8 cellular contexts compared by ENCODE assay signal in the genomic region with DNA sequence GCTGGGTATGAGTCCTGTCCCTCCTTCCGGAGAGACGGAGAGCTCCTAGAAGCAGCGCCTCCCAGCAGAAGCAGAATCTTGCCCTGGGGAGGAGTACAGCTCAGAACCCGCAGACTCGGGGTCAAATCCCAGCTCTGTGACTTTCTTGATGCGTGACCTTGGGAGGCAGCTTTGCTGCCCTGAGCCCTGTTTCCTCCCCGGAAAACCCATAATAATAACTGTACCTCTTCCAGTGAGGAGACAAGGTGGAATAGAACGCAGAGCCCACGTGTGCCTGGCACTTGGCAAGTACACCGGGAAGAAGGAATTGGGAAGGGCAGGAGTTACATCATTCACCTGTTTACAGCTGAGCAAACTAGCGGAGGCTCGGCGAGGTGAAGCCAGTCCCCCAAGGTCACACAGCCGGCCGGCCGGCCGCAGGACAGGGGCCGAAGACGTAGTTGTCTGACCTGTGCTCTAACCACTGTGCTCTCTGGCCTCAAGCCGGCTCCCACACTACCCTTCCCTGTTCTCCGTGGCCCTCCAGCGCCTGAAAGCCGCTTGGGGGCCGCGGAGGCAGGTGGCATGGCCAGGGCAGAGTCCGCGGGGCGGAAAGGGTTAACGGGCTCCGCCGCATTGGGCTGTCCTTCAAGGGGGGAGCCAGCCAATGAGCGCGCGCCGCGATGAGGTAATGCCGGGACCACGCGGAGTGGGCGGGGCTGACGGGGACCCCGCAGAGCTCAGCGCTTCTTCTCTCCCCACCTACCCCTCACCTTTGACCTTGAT.
DNase-seq lines count a peak whose midpoint lies in the region; ATAC-seq and TF ChIP-seq lines count a peak whose summit lies in the region.

No MANE protein-coding gene starts in this region.

- peaks cover 42% of the 10 kb centered on the region for H3K4me1 Mint-ChIP-seq in activated CD4-positive, alpha-beta memory T cell treated with anti-CD3 and anti-CD28 coated beads, Interleukin-2, amount 10 ng/mL, durations not matched to agents 7 days and 5 days

- H3K4me2 ChIP-seq in HCT116 (ENCODE audit: low read length): peak overlapping the region; percentile 89

- peaks cover 19% of the 10 kb centered on the region for H3K36me3 Mint-ChIP-seq in activated CD4-positive, alpha-beta memory T cell treated with anti-CD3 and anti-CD28 coated beads, Interleukin-2, amount 10 ng/mL, durations not matched to agents 7 days and 5 days (ENCODE audit: low read depth)

- H3K36me3 ChIP-seq in HCT116 (ENCODE audit: control insufficient read depth in 1 of 2, insufficient read depth in 2 of 2, low read length in 2 of 2): no peaks in the 10 kb centered on the region

- POLR2A ChIA-PET in HCT116 (lab: Charles Lee): interaction anchor here (0.8 to 5.4 kb wide), 26 partner anchors 10 to 356 kb away, joined by 3 to 34 read pairs (median 4); a partner anchor contains a TSS
- POLR2A ChIA-PET in activated CD4-positive, alpha-beta memory T cell treated with anti-CD3 and anti-CD28 coated beads, Interleukin-2, amount 10 ng/mL, durations not matched to agents 7 days and 5 days (lab: Charles Lee): interaction anchor here (1.0 to 3.7 kb wide), 12 partner anchors 10 to 356 kb away, joined by 3 to 16 read pairs (median 4); no protein-coding TSS in a partner anchor

- intact Hi-C loops in HCT116 (cut with micrococcal nuclease): no loop called here

- H3K79me2 ChIP-seq in HCT116 (ENCODE audit: insufficient read depth, low read length): peaks cover 47% of the 10 kb centered on the region

- H3K9me3 ChIP-seq in HCT116 (ENCODE audit: control insufficient read depth in 1 of 2, insufficient read depth in 1 of 2, low read depth in 1 of 2, low read length in 2 of 2): no peaks in the 10 kb centered on the region

- TF ChIP-seq POLR2A in HCT116 (IDR thresholded peaks at IDR 0.05; ENCODE audit: borderline replicate concordance, extremely low read depth, insufficient read depth, insufficient read length): no peak

- TSS peak; percentile 91 for BruUV-seq in HCT116 (replicated peaks; lab: Mats Ljungman, UMichigan)

- H3K27me3 Mint-ChIP-seq in activated CD4-positive, alpha-beta memory T cell treated with anti-CD3 and anti-CD28 coated beads, Interleukin-2, amount 10 ng/mL, durations not matched to agents 7 days and 5 days: no peaks in the 10 kb centered on the region

- no peak for TF ChIP-seq RAD21 in HCT116 (IDR thresholded peaks at IDR 0.05; ENCODE audit: low read depth)

- RAD21 ChIA-PET in HCT116 (lab: Charles Lee; ENCODE audit: low non-redundant PET in 1 of 2, low total read pairs in 2 of 2, uncharacterized antibody in 2 of 2, unreplicated experiment in 2 of 2): interaction anchor here (0.7 to 2.6 kb wide), 6 partner anchors 10 to 218 kb away, joined by 3 to 9 read pairs (median 4); no protein-coding TSS in a partner anchor

- DNase-seq in AG10803 (ENCODE audit: low read depth) (peak; percentile 80), HCT116 (ENCODE audit: low read depth, low spot score) (peak; percentile 82), NCI-H524 treated with DMSO at 0.1 percent for 48 hours (lab: John Stamatoyannopoulos, UW) (peak; percentile 43), dermis blood vessel endothelial cell (peak; percentile 92), left lobe of liver (ENCODE audit: low spot score) (peak; percentile 98)
- DNase-seq in activated CD4-positive, alpha-beta memory T cell treated with anti-CD3 and anti-CD28 coated beads, Interleukin-2, amount 10 ng/mL, durations not matched to agents 7 days and 5 days: peak; percentile 88
- peak; percentile 59 to 83 (median 81) for DNase-seq in stimulated activated CD4-positive, alpha-beta T cell treated with anti-CD3 and anti-CD28 coated beads, Interleukin-1b, Interleukin-23, amount 100 ng/mL, for 24 hours (ENCODE audit: low read depth in 4 of 4, low spot score in 1 of 4)

- no peaks in the 10 kb centered on the region for H3K9me2 ChIP-seq in HCT116 (ENCODE audit: insufficient read depth)

- H3K27ac Mint-ChIP-seq in activated CD4-positive, alpha-beta memory T cell treated with anti-CD3 and anti-CD28 coated beads, Interleukin-2, amount 10 ng/mL, durations not matched to agents 7 days and 5 days: peak overlapping the region; percentile 63

- H3K27me3 ChIP-seq in HCT116 (ENCODE audit: insufficient read depth, low read length): no peaks in the 10 kb centered on the region

- H3K9ac ChIP-seq in HCT116 (ENCODE audit: low read length): peak overlapping the region; percentile 81

- no peaks in the 10 kb centered on the region for H3K9me3 Mint-ChIP-seq in activated CD4-positive, alpha-beta memory T cell treated with anti-CD3 and anti-CD28 coated beads, Interleukin-2, amount 10 ng/mL, durations not matched to agents 7 days and 5 days

- no peak for TF ChIP-seq CTCF in AG10803 (conservative IDR thresholded peaks at IDR 0.05; ENCODE audit: low read length)
- TF ChIP-seq CTCF in HCT116 (IDR thresholded peaks at IDR 0.05 in 2 of 3, conservative IDR thresholded peaks at IDR 0.05 in 1 of 3; ENCODE audit: borderline replicate concordance in 1 of 3, insufficient read depth in 1 of 3, low read depth in 2 of 3, low read length in 2 of 3): no peak

- H3K4me3 Mint-ChIP-seq in activated CD4-positive, alpha-beta memory T cell treated with anti-CD3 and anti-CD28 coated beads, Interleukin-2, amount 10 ng/mL, durations not matched to agents 7 days and 5 days: peak overlapping the region; percentile 78

- H4K20me1 ChIP-seq in HCT116 (ENCODE audit: insufficient read depth): no peaks in the 10 kb centered on the region

- H3K27ac ChIP-seq in HCT116 (ENCODE audit: low read depth, low read length): peak overlapping the region; percentile 100

- no peak overlapping the region for H2AFZ ChIP-seq in HCT116 (ENCODE audit: low read depth, low read length, poor library complexity, severe bottlenecking)

- peak; percentile 71 for ATAC-seq in HCT116
- ATAC-seq in left lobe of liver: peak; percentile 80
- ATAC-seq in HG02642 (IDR thresholded peaks at IDR 0.05; ENCODE audit: poor library complexity, unreplicated experiment): no peak

- peaks cover 74 to 100% of the 10 kb centered on the region in 2 experiments for H3K4me1 ChIP-seq in HCT116 (ENCODE audit: control insufficient read depth in 1 of 2, insufficient read depth in 2 of 2, low read length in 2 of 2)

- H3K4me3 ChIP-seq in AG10803 (ENCODE audit: low read length) (peak overlapping the region; percentile 93), HCT116 (replicated peaks in 1 of 2; ENCODE audit: low read depth in 1 of 2, low read length in 2 of 2) (peak overlapping the region; percentile 62 to 67)

- CTCF ChIA-PET in HCT116 (lab: Charles Lee): interaction anchor here (1.2 to 2.5 kb wide), 4 partner anchors 73 to 356 kb away, joined by 3 to 16 read pairs (median 7); no protein-coding TSS in a partner anchor
- CTCF ChIA-PET in activated CD4-positive, alpha-beta memory T cell treated with anti-CD3 and anti-CD28 coated beads, Interleukin-2, amount 10 ng/mL, durations not matched to agents 7 days and 5 days (lab: Charles Lee): interaction anchor here (0.5 to 1.8 kb wide), 4 partner anchors 42 to 364 kb away, joined by 3 to 6 read pairs (median 4); no protein-coding TSS in a partner anchor

TF ChIP-seq in HCT116, 20 proteins besides CTCF, POLR2A, EP300 and RAD21:
- TF ChIP-seq TCF7L2 (IDR thresholded peaks at IDR 0.05; ENCODE audit: borderline replicate concordance, extremely low read depth, insufficient read depth, insufficient read length) (peak; percentile 47), EZH2 (IDR thresholded peaks at IDR 0.05) (no peak), POLR2AphosphoS5 (IDR thresholded peaks at IDR 0.05; ENCODE audit: low read depth, low read length) (peak; percentile 80), YY1 (IDR thresholded peaks at IDR 0.05; ENCODE audit: extremely low read depth, insufficient replicate concordance, low read depth, low read length) (peak; percentile 52)
- TF ChIP-seq, protein P1, sequence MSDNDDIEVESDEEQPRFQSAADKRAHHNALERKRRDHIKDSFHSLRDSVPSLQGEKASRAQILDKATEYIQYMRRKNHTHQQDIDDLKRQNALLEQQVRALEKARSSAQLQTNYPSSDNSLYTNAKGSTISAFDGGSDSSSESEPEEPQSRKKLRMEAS (IDR thresholded peaks at IDR 0.05): no peak

Comparison
In these comparisons a context has a peak if more than half of its experiments do, and no peak if none do; other contexts are left out.
1. DNase-seq: peak in every context shown above with its lines; median percentile 98 in left lobe of liver; 92 in dermis blood vessel endothelial cell; 88 in activated CD4-positive, alpha-beta memory T cell treated with anti-CD3 and anti-CD28 coated beads, Interleukin-2, amount 10 ng/mL, durations not matched to agents 7 days and 5 days; 82 in HCT116; 81 in stimulated activated CD4-positive, alpha-beta T cell treated with anti-CD3 and anti-CD28 coated beads, Interleukin-1b, Interleukin-23, amount 100 ng/mL, for 24 hours; 80 in AG10803; 43 in NCI-H524 treated with DMSO at 0.1 percent for 48 hours.